10 cellular contexts compared by ENCODE assay signal in the genomic region with DNA sequence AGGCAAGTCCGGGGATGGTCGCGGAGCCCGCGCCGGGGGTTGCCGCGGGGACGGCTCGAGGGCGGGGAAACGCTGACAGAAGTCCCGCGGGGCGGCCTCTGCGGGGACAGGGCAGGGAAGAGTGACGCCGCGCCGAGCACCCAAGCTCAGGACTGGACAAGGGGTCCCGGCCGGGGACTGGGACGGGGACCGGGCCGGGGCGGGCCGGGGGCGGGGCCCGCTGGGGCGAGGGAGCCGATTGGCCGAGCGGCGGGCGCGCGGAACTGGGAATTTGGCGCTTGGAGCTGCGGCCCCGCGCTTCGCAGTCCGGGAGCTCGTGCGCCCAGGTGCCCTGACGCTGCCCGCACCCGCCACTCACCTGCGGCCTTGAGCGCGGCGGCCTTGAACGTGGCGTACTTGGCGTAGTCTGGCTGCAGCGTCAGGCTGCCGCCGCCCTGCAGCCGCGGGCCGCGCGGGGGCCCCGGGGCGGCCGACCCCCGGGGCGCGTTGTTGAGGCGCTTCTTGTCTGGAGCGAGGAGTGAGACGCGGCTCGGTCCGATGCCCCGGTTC.
A peak's percentile ranks its signal among the peaks of the same experiment; 100 is the strongest.
DNase-seq lines count a peak whose midpoint lies in the region; ATAC-seq, FAIRE-seq and TF ChIP-seq lines count a peak whose summit lies in the region.
"Had no signal": no experiment of that assay in that cellular context is flagged by ENCODE, and none has a peak within 500 bp of the region (broad histone marks: within the 10 kb centered on the region; RNA-seq: fewer than 3 reads in every experiment).

No MANE protein-coding gene starts in this region.

- no peak for TF ChIP-seq CTCF in GM13977 (IDR thresholded peaks at IDR 0.05; ENCODE audit: extremely low read depth, insufficient read depth, missing control alignments)

- H3K9ac ChIP-seq in adipocyte (ENCODE audit: low read length) (no peak overlapping the region), iPS-15b (ENCODE audit: low read depth, low read length) (no peak overlapping the region)

- H3K4me1 ChIP-seq in adipocyte (ENCODE audit: control insufficient read depth, insufficient read depth, low read length) (no peaks in the 10 kb centered on the region), iPS-15b (ENCODE audit: control insufficient read depth, insufficient read depth, low read length) (no peaks in the 10 kb centered on the region)

- H3K4me3 ChIP-seq in adipocyte (ENCODE audit: low read length) = no peak overlapping the region
- H3K4me3 ChIP-seq in iPS-15b (ENCODE audit: low read depth, low read length) = peak overlapping the region; percentile 13
- H3K4me3 ChIP-seq in skin epidermis = peak overlapping the region in 5 of 7 experiments; percentile 5 to 37 (median 20)

- FAIRE-seq in HTR-8/SVneo (lab: Jason Lieb, UNC) = no peak

- no peak overlapping the region for H3K27ac ChIP-seq in skin epidermis
- H3K27ac ChIP-seq: WERI-Rb-1 had no signal

- H3K9me3 ChIP-seq in adipocyte (ENCODE audit: control insufficient read depth, low read length) = no peaks in the 10 kb centered on the region
- no peaks in the 10 kb centered on the region for H3K9me3 ChIP-seq in iPS-15b (ENCODE audit: control insufficient read depth, insufficient read depth, low read length)

- H3K36me3 ChIP-seq in adipocyte (ENCODE audit: control insufficient read depth, insufficient read depth, low read length, severe bottlenecking) (peaks cover 15% of the 10 kb centered on the region), iPS-15b (ENCODE audit: control insufficient read depth, insufficient read depth, low read length) (peaks cover 8% of the 10 kb centered on the region)

- DNase-seq in GM13977 (ENCODE audit: low spot score) (peak; percentile 63), adipocyte (ENCODE audit: low read depth) (peak; percentile 39), HTR-8/SVneo (ENCODE audit: insufficient read length, low spot score) (no peak), NCI-H2171 treated with DMSO at 0.1 percent for 48 hours (lab: John Stamatoyannopoulos, UW) (no peak)
- DNase-seq: NCI-H146, WERI-Rb-1 had no signal

- H3K27me3 ChIP-seq in adipocyte (replicated peaks; ENCODE audit: control insufficient read depth, insufficient read depth, low read length) (peaks cover 25% of the 10 kb centered on the region), iPS-15b (ENCODE audit: control insufficient read depth, insufficient read depth, low read length) (peaks cover 62% of the 10 kb centered on the region)

- in situ Hi-C loops in GM13977 (cut with MboI; ENCODE audit: low pct_unique_long_range_greater_than_20kb, low sequenced_read_pairs, unreplicated experiment) = no loop called here

- ATAC-seq in HG02981 (IDR thresholded peaks at IDR 0.05; ENCODE audit: unreplicated experiment) (no peak), GM19351 (IDR thresholded peaks at IDR 0.05; ENCODE audit: unreplicated experiment) (no peak)

Comparison
In these comparisons a context has a peak if more than half of its experiments do, and no peak if none do; other contexts are left out.
1. DNase-seq: peak in GM13977 (single experiment) and adipocyte (single experiment); none in HTR-8/SVneo (single experiment) and NCI-H2171 treated with DMSO at 0.1 percent for 48 hours (single experiment).